Comparison of ENCODE assay signal across 1 cellular context in the genomic region with DNA sequence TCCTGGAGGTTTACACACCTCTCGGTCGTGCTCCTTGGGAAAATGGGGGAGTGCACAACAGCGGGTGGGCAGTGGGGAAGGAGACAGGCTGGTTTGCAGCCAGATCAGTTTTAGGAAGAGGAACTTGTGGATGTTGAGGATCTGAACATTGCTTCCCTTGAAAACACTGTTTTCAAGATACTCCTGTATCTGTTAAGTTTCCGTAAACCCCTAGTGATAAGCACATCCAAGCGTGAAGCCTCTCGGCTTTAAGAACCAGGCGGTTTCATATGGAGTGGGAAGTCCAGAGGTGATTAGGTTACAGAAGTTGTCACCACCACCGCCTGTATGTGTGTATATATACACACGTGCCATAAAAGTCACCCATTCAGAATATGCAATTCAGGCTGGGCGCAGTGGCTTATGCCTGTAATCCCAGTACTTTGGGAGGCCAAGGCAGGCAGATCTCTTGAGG.
TF ChIP-seq lines count a peak whose summit lies in the region.

No MANE protein-coding gene starts in this region.

TF ChIP-seq in HEK293, 187 proteins besides CTCF, POLR2A, EP300 and RAD21 (continued from another document and continues in another):
- TF ChIP-seq, protein P1, sequence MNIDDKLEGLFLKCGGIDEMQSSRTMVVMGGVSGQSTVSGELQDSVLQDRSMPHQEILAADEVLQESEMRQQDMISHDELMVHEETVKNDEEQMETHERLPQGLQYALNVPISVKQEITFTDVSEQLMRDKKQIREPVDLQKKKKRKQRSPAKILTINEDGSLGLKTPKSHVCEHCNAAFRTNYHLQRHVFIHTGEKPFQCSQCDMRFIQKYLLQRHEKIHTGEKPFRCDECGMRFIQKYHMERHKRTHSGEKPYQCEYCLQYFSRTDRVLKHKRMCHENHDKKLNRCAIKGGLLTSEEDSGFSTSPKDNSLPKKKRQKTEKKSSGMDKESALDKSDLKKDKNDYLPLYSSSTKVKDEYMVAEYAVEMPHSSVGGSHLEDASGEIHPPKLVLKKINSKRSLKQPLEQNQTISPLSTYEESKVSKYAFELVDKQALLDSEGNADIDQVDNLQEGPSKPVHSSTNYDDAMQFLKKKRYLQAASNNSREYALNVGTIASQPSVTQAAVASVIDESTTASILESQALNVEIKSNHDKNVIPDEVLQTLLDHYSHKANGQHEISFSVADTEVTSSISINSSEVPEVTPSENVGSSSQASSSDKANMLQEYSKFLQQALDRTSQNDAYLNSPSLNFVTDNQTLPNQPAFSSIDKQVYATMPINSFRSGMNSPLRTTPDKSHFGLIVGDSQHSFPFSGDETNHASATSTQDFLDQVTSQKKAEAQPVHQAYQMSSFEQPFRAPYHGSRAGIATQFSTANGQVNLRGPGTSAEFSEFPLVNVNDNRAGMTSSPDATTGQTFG (tag by site-specific recombination; IDR thresholded peaks at IDR 0.05; ENCODE audit: borderline replicate concordance) = no peak
- TF ChIP-seq ZEB2 (tag by site-specific recombination; IDR thresholded peaks at IDR 0.05) (no peak), ZSCAN5A (tag by site-specific recombination; IDR thresholded peaks at IDR 0.05) (no peak), MYNN (tag by site-specific recombination; IDR thresholded peaks at IDR 0.05; ENCODE audit: borderline replicate concordance) (no peak), ZNF837 (tag by site-specific recombination; IDR thresholded peaks at IDR 0.05) (no peak), TRIM28 (IDR thresholded peaks at IDR 0.05; ENCODE audit: borderline replicate concordance, low read length) (no peak), ZNF600 (tag by site-specific recombination; IDR thresholded peaks at IDR 0.05) (peak; percentile 80), AEBP2 (tag by site-specific recombination; IDR thresholded peaks at IDR 0.05; ENCODE audit: borderline replicate concordance) (no peak), ZNF473 (tag by site-specific recombination; IDR thresholded peaks at IDR 0.05) (no peak), ZNF610 (tag by site-specific recombination; IDR thresholded peaks at IDR 0.05; ENCODE audit: borderline replicate concordance) (0 out of 2 replicates have a peak, but pooled peaks have one; percentile 16), ZNF621 (tag by site-specific recombination; IDR thresholded peaks at IDR 0.05) (no peak), ZFP41 (tag by site-specific recombination; IDR thresholded peaks at IDR 0.05; ENCODE audit: borderline replicate concordance) (no peak), ZNF596 (tag by site-specific recombination; IDR thresholded peaks at IDR 0.05) (no peak), ZNF398 (tag by site-specific recombination; IDR thresholded peaks at IDR 0.05) (no peak), ZNF146 (tag by site-specific recombination; IDR thresholded peaks at IDR 0.05) (no peak), ZNF776 (tag by site-specific recombination; IDR thresholded peaks at IDR 0.05; ENCODE audit: borderline replicate concordance) (no peak), ZNF140 (tag by site-specific recombination; IDR thresholded peaks at IDR 0.05) (no peak), GLIS1 (tag by site-specific recombination; IDR thresholded peaks at IDR 0.05) (no peak), ZNF785 (tag by site-specific recombination; IDR thresholded peaks at IDR 0.05) (no peak), GFI1B (tag by site-specific recombination; IDR thresholded peaks at IDR 0.05) (no peak), ZNF354C (tag by site-specific recombination; IDR thresholded peaks at IDR 0.05; ENCODE audit: borderline replicate concordance, low read depth) (no peak), ZFP3 (tag by site-specific recombination; IDR thresholded peaks at IDR 0.05; ENCODE audit: low read depth) (no peak), ZNF654 (tag by site-specific recombination; IDR thresholded peaks at IDR 0.05; ENCODE audit: low read depth) (no peak), ZIC2 (tag by site-specific recombination; IDR thresholded peaks at IDR 0.05) (peak; percentile 61; the same call in 1 of the 2 replicates), KLF16 (tag by site-specific recombination; IDR thresholded peaks at IDR 0.05) (no peak), ZSCAN30 (tag by site-specific recombination; IDR thresholded peaks at IDR 0.05) (0 out of 2 replicates have a peak, but pooled peaks have one; percentile 0), ZNF37A (tag by site-specific recombination; IDR thresholded peaks at IDR 0.05) (no peak), ZNF426 (tag by site-specific recombination; IDR thresholded peaks at IDR 0.05) (no peak), ZNF335 (tag by site-specific recombination; conservative IDR thresholded peaks at IDR 0.05) (peak; percentile 54), ZNF561 (tag by site-specific recombination; IDR thresholded peaks at IDR 0.05; ENCODE audit: borderline replicate concordance) (peak; percentile 45; the same call in 1 of the 2 replicates), KLF9 (tag by site-specific recombination; IDR thresholded peaks at IDR 0.05; ENCODE audit: low read depth) (no peak), ZNF132 (tag by site-specific recombination; IDR thresholded peaks at IDR 0.05; ENCODE audit: borderline replicate concordance) (no peak), ZNF521 (tag by site-specific recombination; IDR thresholded peaks at IDR 0.05) (no peak), ZNF670 (tag by site-specific recombination; IDR thresholded peaks at IDR 0.05; ENCODE audit: low read depth) (no peak)
- TF ChIP-seq, protein P2, sequence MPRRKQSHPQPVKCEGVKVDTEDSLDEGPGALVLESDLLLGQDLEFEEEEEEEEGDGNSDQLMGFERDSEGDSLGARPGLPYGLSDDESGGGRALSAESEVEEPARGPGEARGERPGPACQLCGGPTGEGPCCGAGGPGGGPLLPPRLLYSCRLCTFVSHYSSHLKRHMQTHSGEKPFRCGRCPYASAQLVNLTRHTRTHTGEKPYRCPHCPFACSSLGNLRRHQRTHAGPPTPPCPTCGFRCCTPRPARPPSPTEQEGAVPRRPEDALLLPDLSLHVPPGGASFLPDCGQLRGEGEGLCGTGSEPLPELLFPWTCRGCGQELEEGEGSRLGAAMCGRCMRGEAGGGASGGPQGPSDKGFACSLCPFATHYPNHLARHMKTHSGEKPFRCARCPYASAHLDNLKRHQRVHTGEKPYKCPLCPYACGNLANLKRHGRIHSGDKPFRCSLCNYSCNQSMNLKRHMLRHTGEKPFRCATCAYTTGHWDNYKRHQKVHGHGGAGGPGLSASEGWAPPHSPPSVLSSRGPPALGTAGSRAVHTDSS (tag by site-specific recombination; IDR thresholded peaks at IDR 0.05) = no peak
- TF ChIP-seq, protein P3, sequence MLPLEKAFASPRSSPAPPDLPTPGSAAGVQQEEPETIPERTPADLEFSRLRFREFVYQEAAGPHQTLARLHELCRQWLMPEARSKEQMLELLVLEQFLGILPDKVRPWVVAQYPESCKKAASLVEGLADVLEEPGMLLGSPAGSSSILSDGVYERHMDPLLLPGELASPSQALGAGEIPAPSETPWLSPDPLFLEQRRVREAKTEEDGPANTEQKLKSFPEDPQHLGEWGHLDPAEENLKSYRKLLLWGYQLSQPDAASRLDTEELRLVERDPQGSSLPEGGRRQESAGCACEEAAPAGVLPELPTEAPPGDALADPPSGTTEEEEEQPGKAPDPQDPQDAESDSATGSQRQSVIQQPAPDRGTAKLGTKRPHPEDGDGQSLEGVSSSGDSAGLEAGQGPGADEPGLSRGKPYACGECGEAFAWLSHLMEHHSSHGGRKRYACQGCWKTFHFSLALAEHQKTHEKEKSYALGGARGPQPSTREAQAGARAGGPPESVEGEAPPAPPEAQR (tag by site-specific recombination; IDR thresholded peaks at IDR 0.05) = no peak
- TF ChIP-seq, protein P4, sequence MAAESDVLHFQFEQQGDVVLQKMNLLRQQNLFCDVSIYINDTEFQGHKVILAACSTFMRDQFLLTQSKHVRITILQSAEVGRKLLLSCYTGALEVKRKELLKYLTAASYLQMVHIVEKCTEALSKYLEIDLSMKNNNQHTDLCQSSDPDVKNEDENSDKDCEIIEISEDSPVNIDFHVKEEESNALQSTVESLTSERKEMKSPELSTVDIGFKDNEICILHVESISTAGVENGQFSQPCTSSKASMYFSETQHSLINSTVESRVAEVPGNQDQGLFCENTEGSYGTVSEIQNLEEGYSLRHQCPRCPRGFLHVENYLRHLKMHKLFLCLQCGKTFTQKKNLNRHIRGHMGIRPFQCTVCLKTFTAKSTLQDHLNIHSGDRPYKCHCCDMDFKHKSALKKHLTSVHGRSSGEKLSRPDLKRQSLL (tag by site-specific recombination; IDR thresholded peaks at IDR 0.05) = no peak
- TF ChIP-seq, protein P5, sequence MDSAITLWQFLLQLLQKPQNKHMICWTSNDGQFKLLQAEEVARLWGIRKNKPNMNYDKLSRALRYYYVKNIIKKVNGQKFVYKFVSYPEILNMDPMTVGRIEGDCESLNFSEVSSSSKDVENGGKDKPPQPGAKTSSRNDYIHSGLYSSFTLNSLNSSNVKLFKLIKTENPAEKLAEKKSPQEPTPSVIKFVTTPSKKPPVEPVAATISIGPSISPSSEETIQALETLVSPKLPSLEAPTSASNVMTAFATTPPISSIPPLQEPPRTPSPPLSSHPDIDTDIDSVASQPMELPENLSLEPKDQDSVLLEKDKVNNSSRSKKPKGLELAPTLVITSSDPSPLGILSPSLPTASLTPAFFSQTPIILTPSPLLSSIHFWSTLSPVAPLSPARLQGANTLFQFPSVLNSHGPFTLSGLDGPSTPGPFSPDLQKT (IDR thresholded peaks at IDR 0.05; ENCODE audit: borderline replicate concordance, low read depth, low read length) = no peak
- TF ChIP-seq, protein P6, sequence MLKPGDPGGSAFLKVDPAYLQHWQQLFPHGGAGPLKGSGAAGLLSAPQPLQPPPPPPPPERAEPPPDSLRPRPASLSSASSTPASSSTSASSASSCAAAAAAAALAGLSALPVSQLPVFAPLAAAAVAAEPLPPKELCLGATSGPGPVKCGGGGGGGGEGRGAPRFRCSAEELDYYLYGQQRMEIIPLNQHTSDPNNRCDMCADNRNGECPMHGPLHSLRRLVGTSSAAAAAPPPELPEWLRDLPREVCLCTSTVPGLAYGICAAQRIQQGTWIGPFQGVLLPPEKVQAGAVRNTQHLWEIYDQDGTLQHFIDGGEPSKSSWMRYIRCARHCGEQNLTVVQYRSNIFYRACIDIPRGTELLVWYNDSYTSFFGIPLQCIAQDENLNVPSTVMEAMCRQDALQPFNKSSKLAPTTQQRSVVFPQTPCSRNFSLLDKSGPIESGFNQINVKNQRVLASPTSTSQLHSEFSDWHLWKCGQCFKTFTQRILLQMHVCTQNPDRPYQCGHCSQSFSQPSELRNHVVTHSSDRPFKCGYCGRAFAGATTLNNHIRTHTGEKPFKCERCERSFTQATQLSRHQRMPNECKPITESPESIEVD (tag by site-specific recombination; IDR thresholded peaks at IDR 0.05) = no peak
- TF ChIP-seq, protein P7, sequence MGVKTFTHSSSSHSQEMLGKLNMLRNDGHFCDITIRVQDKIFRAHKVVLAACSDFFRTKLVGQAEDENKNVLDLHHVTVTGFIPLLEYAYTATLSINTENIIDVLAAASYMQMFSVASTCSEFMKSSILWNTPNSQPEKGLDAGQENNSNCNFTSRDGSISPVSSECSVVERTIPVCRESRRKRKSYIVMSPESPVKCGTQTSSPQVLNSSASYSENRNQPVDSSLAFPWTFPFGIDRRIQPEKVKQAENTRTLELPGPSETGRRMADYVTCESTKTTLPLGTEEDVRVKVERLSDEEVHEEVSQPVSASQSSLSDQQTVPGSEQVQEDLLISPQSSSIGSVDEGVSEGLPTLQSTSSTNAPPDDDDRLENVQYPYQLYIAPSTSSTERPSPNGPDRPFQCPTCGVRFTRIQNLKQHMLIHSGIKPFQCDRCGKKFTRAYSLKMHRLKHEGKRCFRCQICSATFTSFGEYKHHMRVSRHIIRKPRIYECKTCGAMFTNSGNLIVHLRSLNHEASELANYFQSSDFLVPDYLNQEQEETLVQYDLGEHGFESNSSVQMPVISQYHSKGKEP (tag by site-specific recombination; IDR thresholded peaks at IDR 0.05) = 0 out of 2 replicates have a peak, but pooled peaks have one; percentile 33
- TF ChIP-seq, protein P8, sequence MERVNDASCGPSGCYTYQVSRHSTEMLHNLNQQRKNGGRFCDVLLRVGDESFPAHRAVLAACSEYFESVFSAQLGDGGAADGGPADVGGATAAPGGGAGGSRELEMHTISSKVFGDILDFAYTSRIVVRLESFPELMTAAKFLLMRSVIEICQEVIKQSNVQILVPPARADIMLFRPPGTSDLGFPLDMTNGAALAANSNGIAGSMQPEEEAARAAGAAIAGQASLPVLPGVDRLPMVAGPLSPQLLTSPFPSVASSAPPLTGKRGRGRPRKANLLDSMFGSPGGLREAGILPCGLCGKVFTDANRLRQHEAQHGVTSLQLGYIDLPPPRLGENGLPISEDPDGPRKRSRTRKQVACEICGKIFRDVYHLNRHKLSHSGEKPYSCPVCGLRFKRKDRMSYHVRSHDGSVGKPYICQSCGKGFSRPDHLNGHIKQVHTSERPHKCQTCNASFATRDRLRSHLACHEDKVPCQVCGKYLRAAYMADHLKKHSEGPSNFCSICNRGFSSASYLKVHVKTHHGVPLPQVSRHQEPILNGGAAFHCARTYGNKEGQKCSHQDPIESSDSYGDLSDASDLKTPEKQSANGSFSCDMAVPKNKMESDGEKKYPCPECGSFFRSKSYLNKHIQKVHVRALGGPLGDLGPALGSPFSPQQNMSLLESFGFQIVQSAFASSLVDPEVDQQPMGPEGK (tag by site-specific recombination; IDR thresholded peaks at IDR 0.05) = 0 out of 2 replicates have a peak, but pooled peaks have one; percentile 28
